Comparison of ENCODE assay signal across 9 cellular contexts in the genomic region with DNA sequence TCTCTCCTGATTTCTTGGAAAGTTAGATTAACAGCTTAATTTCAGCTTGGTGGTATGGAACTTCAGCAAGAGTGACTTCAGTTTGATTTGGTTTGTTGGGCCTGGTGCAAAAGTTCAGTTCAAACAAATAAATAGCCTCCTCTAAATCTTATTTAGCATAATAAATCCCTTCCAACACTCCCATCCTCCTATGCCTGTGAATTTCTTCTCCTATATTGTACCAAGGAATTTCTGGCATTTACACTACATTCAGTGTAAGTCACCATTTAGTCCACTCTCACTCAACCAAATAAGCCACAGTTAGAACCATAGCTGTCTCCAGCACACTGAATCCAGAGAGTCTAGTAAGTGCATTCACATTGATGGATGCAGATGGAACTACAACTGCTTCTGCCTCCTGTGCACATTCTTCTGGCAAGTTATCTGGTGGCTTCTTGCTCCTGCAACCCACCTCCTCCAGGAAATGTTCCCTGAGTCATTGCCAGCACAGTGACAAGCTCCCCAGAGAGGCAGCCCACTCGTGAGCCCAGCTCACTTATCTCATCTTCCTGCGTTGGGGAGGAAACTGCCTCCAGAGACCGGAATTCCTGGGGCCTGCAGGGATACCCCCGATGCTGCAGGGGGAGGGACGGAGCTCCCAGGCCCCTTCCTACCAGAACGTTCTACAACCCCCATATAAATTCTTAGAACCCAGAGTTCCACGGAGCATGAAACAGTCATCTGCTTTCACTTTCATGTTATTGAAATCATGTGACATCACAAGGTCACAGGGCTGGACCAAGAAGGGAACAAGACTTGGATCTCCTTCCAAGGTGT.
A peak's percentile ranks its signal among the peaks of the same experiment; 100 is the strongest.
DNase-seq lines count a peak whose midpoint lies in the region; ATAC-seq and TF ChIP-seq lines count a peak whose summit lies in the region.
"Had no signal": no experiment of that assay in that cellular context is flagged by ENCODE, and none has a peak within 500 bp of the region (broad histone marks: within the 10 kb centered on the region; RNA-seq: fewer than 3 reads in every experiment).

No MANE protein-coding gene starts in this region.

- TF ChIP-seq CTCF in heart left ventricle (IDR thresholded peaks at IDR 0.05): no peak
- TF ChIP-seq CTCF in NB4 (IDR thresholded peaks at IDR 0.05; ENCODE audit: low read depth, low read length): no peak
- TF ChIP-seq CTCF in natural killer cell (IDR thresholded peaks at IDR 0.05): no peak
- TF ChIP-seq CTCF in RWPE1 (conservative IDR thresholded peaks at IDR 0.05; ENCODE audit: low read depth): no peak

- ATAC-seq in heart left ventricle: peak in 3 of 4 donors; percentile 14 to 50 (median 22)
- ATAC-seq in natural killer cell: peak; percentile 21 to 49 (median 48)
- no peak for ATAC-seq in GM19467 (IDR thresholded peaks at IDR 0.05; ENCODE audit: unreplicated experiment)
- ATAC-seq: body of pancreas had no signal

- DNase-seq in heart left ventricle (no peak), cardiac septum (ENCODE audit: low spot score) (no peak), NB4 (ENCODE audit: low read depth) (peak; percentile 29), astrocyte of the hippocampus (ENCODE audit: low read depth, low spot score) (peak; percentile 4), natural killer cell (no peak), RWPE1 (ENCODE audit: low spot score) (no peak), NCI-H524 treated with DMSO at 0.1 percent for 48 hours (lab: John Stamatoyannopoulos, UW) (no peak)

- H3K4me1 Mint-ChIP-seq in natural killer cell: peaks cover 11% of the 10 kb centered on the region in 2 donors

- H3K36me3 ChIP-seq in heart left ventricle: no peaks in the 10 kb centered on the region

- TF ChIP-seq POLR2A in heart left ventricle (IDR thresholded peaks at IDR 0.05): no peak
- no peak for TF ChIP-seq POLR2A in NB4 (IDR thresholded peaks at IDR 0.05; ENCODE audit: extremely low read depth, insufficient read length)

- H3K27ac Mint-ChIP-seq in natural killer cell: peak overlapping the region; percentile 60 to 86

- peak overlapping the region in 4 of 12 donors; percentile 17 to 59 (median 36) for H3K27ac ChIP-seq in heart left ventricle
- H3K27ac ChIP-seq in RWPE1: no peak overlapping the region
- H3K27ac ChIP-seq: body of pancreas had no signal

- peak overlapping the region; percentile 84 for H3K4me3 Mint-ChIP-seq in natural killer cell

- H3K27me3 ChIP-seq in heart left ventricle: no peaks in the 10 kb centered on the region
- H3K27me3 ChIP-seq: body of pancreas had no signal

- intact Hi-C loops in heart left ventricle (cut with DNase I): no loop called here
- intact Hi-C loops in cardiac septum (cut with DNase I): no loop called here
- intact Hi-C loops in natural killer cell (cut with micrococcal nuclease): no loop called here

- POLR2A ChIA-PET in RWPE1 (lab: Yijun Ruan, JAX; ENCODE audit: low non-redundant PET): no interaction called here

- H3K4me3 ChIP-seq in heart left ventricle (peak overlapping the region in 10 of 12 donors; percentile 21 to 52 (median 42)), NB4 (ENCODE audit: low read depth, low read length) (peak overlapping the region; percentile 27)
- H3K4me3 ChIP-seq: body of pancreas had no signal

- peaks cover 0 to 8% (median 0%) of the 10 kb centered on the region in 12 donors for H3K4me1 ChIP-seq in heart left ventricle
- H3K4me1 ChIP-seq: body of pancreas had no signal

- H3K9me3 ChIP-seq in heart left ventricle: no peaks in the 10 kb centered on the region
- H3K9me3 ChIP-seq: body of pancreas had no signal

- CTCF ChIA-PET in RWPE1 (lab: Yijun Ruan, JAX): interaction anchor here (0.5 kb wide), 1 partner anchor 30 kb away, joined by 3 read pairs; no protein-coding TSS in a partner anchor

- peaks cover 0 to 4% of the 10 kb centered on the region in 2 donors for H3K27me3 Mint-ChIP-seq in natural killer cell (ENCODE audit: low read depth in 2 of 2)

- H3K9me3 Mint-ChIP-seq in natural killer cell: peaks cover 0 to 2% of the 10 kb centered on the region in 2 donors

- WGBS in heart left ventricle, 4 donors: 26 to 41% (median 30%) methylated on average over 4 to 7 of the region's 7 CpGs

- no peaks in the 10 kb centered on the region for H3K36me3 Mint-ChIP-seq in natural killer cell

Comparison
In these comparisons a context has a peak if more than half of its experiments do, and no peak if none do; other contexts are left out.
1. DNase-seq: peak in NB4 (single experiment) and astrocyte of the hippocampus (single experiment); none in heart left ventricle (0 of 5), cardiac septum (single experiment), natural killer cell (single experiment), RWPE1 (single experiment) and NCI-H524 treated with DMSO at 0.1 percent for 48 hours (single experiment).